ENCODE assay signal across 11 cellular contexts in the genomic region with DNA sequence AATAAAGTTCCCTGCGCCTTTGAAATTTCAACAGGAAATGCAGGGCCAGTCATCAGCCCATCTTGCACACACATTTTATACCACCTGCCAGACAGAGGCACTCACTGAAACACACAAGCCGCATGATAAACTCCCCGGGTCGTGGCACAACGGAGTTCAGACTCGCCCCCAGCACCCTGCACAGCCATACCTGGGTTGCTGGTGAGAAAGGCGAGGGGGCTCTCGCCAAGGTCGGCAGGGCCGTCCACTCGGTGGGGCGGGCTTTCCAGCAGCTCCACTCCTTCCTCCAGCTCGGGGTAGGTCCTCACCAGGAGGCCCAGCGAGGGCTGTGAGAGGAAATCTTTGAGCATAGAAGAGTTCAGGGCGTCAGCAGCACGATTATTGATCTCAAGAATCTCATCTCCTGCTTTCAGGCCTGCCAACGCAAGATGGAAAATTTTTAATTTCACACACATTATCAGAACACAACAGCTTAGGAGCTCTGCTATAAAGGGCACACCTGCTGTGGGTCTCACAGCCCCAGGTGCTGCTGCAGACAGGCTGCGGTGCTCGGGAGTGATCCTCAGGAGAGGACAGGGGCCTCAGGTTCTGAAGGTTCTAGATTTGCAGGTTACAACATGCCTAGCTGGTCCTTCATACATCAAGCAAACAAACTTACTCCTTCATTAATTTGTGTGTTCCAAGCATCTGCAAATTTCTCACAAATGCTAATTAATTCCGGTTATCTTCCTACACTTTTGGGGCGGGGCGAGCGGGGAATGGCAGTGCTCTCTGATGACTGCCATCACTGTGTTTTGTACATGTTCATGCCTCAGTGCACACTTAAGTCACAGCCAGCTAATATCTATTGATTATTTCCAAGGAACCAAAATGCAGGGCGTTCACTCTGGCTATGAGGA.
DNase-seq lines count a peak whose midpoint lies in the region; ATAC-seq, FAIRE-seq and TF ChIP-seq lines count a peak whose summit lies in the region.
"Had no signal": no experiment of that assay in that cellular context is flagged by ENCODE, and none has a peak within 500 bp of the region (broad histone marks: within the 10 kb centered on the region; RNA-seq: fewer than 3 reads in every experiment).

No MANE protein-coding gene starts in this region.

- H3K9me3 ChIP-seq in Caco-2 = no peaks in the 10 kb centered on the region
- H3K9me3 ChIP-seq: thyroid gland had no signal

- H3K4me1 Mint-ChIP-seq in Caco-2 (ENCODE audit: low read depth, unreplicated experiment) = no peaks in the 10 kb centered on the region

- H3K4me3 Mint-ChIP-seq in Caco-2 (ENCODE audit: unreplicated experiment) = no peak overlapping the region

- intact Hi-C loops in Caco-2 (cut with micrococcal nuclease; ENCODE audit: unreplicated experiment) = no loop called here

- no peak for ATAC-seq in HG02642 (IDR thresholded peaks at IDR 0.05; ENCODE audit: poor library complexity, unreplicated experiment)
- ATAC-seq: HCT116 had no signal

- POLR2A ChIA-PET in Caco-2 (lab: Charles Lee) = no interaction called here

- H3K4me1 ChIP-seq in Caco-2 = no peaks in the 10 kb centered on the region
- H3K4me1 ChIP-seq: thyroid gland had no signal

- TF ChIP-seq CTCF in Caco-2 (IDR thresholded peaks at IDR 0.05; ENCODE audit: insufficient read depth in 1 of 2, low read depth in 1 of 2, low read length in 1 of 2, severe bottlenecking in 1 of 2, unreplicated experiment in 1 of 2) = no peak

- H3K9me3 Mint-ChIP-seq in Caco-2 (ENCODE audit: unreplicated experiment) = no peaks in the 10 kb centered on the region

- H3K27ac Mint-ChIP-seq in Caco-2 (ENCODE audit: unreplicated experiment) = no peak overlapping the region

- no peak for FAIRE-seq in frontal cortex (lab: Jason Lieb, UNC)

- H3K4me3 ChIP-seq in Caco-2 (ENCODE audit: low read depth, low read length) = no peak overlapping the region
- H3K4me3 ChIP-seq: thyroid gland had no signal

- H3K27me3 ChIP-seq in Caco-2 (replicated peaks; ENCODE audit: control insufficient read depth, insufficient read depth, low read length) = no peaks in the 10 kb centered on the region
- H3K27me3 ChIP-seq: thyroid gland had no signal

- H3K36me3 ChIP-seq in Caco-2 (ENCODE audit: control insufficient read depth, insufficient read depth, low read length) = no peaks in the 10 kb centered on the region
- H3K36me3 ChIP-seq: thyroid gland had no signal

- H3K27me3 Mint-ChIP-seq in Caco-2 (ENCODE audit: insufficient read depth, unreplicated experiment) = no peaks in the 10 kb centered on the region

- H3K36me3 Mint-ChIP-seq in Caco-2 (ENCODE audit: insufficient read depth, unreplicated experiment) = no peaks in the 10 kb centered on the region

- no TSS peak for BruUV-seq in Caco-2 (replicated peaks; lab: Mats Ljungman, UMichigan)

- CTCF ChIA-PET in Caco-2 (lab: Charles Lee) = interaction anchor here (0.6 kb wide), 1 partner anchor 18 kb away, joined by 3 read pairs; no protein-coding TSS in a partner anchor

- DNase-seq in activated gamma-delta T cell treated with Interleukin-2 at 50 U/mL for 16 hours (peak; percentile 54), activated gamma-delta T cell (lab: John Stamatoyannopoulos, UW) (no peak), SK-N-DZ (ENCODE audit: low spot score) (no peak), frontal cortex (ENCODE audit: low spot score in 2 of 2) (no peak), Caco-2 (no peak)
- DNase-seq in activated naive CD4-positive, alpha-beta T cell (lab: John Stamatoyannopoulos, UW) = peak; percentile 22 to 58 (median 36)
- DNase-seq in stimulated activated CD4-positive, alpha-beta T cell treated with anti-CD3 and anti-CD28 coated beads, Interleukin-12 subunit alpha, Interleukin-12 subunit beta, amount 100 ng/mL, for 48 hours (ENCODE audit: low read depth in 2 of 3, low spot score in 1 of 3) = peak in 2 of 3 donors; percentile 47 to 55
- DNase-seq: NK-92 treated with Interleukin-12 subunit alpha and Interleukin-12 subunit beta, amount 100 ng/mL, for 24 hours; thyroid gland had no signal

Comparison
In these comparisons a context has a peak if more than half of its experiments do, and no peak if none do; other contexts are left out.
1. DNase-seq: peak in activated gamma-delta T cell treated with Interleukin-2 at 50 U/mL for 16 hours (single experiment), activated naive CD4-positive, alpha-beta T cell (4 of 4) and stimulated activated CD4-positive, alpha-beta T cell treated with anti-CD3 and anti-CD28 coated beads, Interleukin-12 subunit alpha, Interleukin-12 subunit beta, amount 100 ng/mL, for 48 hours (2 of 3); none in activated gamma-delta T cell (single experiment), SK-N-DZ (single experiment), frontal cortex (0 of 2) and Caco-2 (0 of 2).